ENCODE assay signal across 13 cellular contexts in genomic region chr17:40515491-40516041, GRCh38. TPM values are rescaled to one million over a fixed set of nuclear protein-coding genes. Genes with fewer than 3 reads are reported as not detected.
DNase-seq lines count a peak whose midpoint lies in the region; ATAC-seq and TF ChIP-seq lines count a peak whose summit lies in the region.
"Had no signal": no experiment of that assay in that cellular context is flagged by ENCODE, and none has a peak within 500 bp of the region (broad histone marks: within the 10 kb centered on the region; RNA-seq: fewer than 3 reads in every experiment).

No MANE protein-coding gene starts in this region.

- peaks cover 2% of the 10 kb centered on the region for H3K27me3 Mint-ChIP-seq in activated naive CD8-positive, alpha-beta T cell treated with anti-CD3 and anti-CD28 coated beads, Interleukin-2, amount 10 ng/mL, durations not matched to agents 7 days and 5 days

- H3K9me3 Mint-ChIP-seq in activated naive CD8-positive, alpha-beta T cell treated with anti-CD3 and anti-CD28 coated beads, Interleukin-2, amount 10 ng/mL, durations not matched to agents 7 days and 5 days = peaks cover 3% of the 10 kb centered on the region

- peaks cover 21% of the 10 kb centered on the region for H3K36me3 Mint-ChIP-seq in activated naive CD8-positive, alpha-beta T cell treated with anti-CD3 and anti-CD28 coated beads, Interleukin-2, amount 10 ng/mL, durations not matched to agents 7 days and 5 days

- peak; percentile 37 for ATAC-seq in activated naive CD8-positive, alpha-beta T cell treated with anti-CD3 and anti-CD28 coated beads, Interleukin-2, amount 10 ng/mL, durations not matched to agents 7 days and 5 days (ENCODE audit: low read depth)
- ATAC-seq in HG03135 (IDR thresholded peaks at IDR 0.05; ENCODE audit: unreplicated experiment) = no peak
- no peak for ATAC-seq in GM21737 (IDR thresholded peaks at IDR 0.05; ENCODE audit: unreplicated experiment)
- ATAC-seq: GM12878, right cardiac atrium had no signal

- in situ Hi-C loops in GM13976 (cut with MboI; ENCODE audit: low sequenced_read_pairs, unreplicated experiment) = no loop called here

- DNase-seq in GM13976 (ENCODE audit: low spot score) (peak; percentile 22), T follicular helper cell (ENCODE audit: low read depth) (peak; percentile 21), nucleus accumbens (lab: John Stamatoyannopoulos, UW) (no peak), AG08395 (ENCODE audit: low spot score) (no peak)
- DNase-seq in activated naive CD8-positive, alpha-beta T cell treated with anti-CD3 and anti-CD28 coated beads, Interleukin-2, amount 10 ng/mL, durations not matched to agents 7 days and 5 days = no peak
- peak; percentile 43 to 55 for DNase-seq in stimulated activated CD4-positive, alpha-beta T cell treated with anti-CD3 and anti-CD28 coated beads, Interleukin-2, amount 100 ng/mL, for 24 hours
- DNase-seq: NCI-H446 treated with DMSO at 0.1 percent for 48 hours, SJCRH30 had no signal

- no peak for TF ChIP-seq CTCF in GM13976 (IDR thresholded peaks at IDR 0.05; ENCODE audit: borderline replicate concordance, control extremely low read depth, extremely low read depth, insufficient read depth, missing control alignments)

- peaks cover 53% of the 10 kb centered on the region for H3K4me1 Mint-ChIP-seq in activated naive CD8-positive, alpha-beta T cell treated with anti-CD3 and anti-CD28 coated beads, Interleukin-2, amount 10 ng/mL, durations not matched to agents 7 days and 5 days

- peak overlapping the region; percentile 91 for H3K27ac Mint-ChIP-seq in activated naive CD8-positive, alpha-beta T cell treated with anti-CD3 and anti-CD28 coated beads, Interleukin-2, amount 10 ng/mL, durations not matched to agents 7 days and 5 days

- peak overlapping the region; percentile 78 for H3K4me3 Mint-ChIP-seq in activated naive CD8-positive, alpha-beta T cell treated with anti-CD3 and anti-CD28 coated beads, Interleukin-2, amount 10 ng/mL, durations not matched to agents 7 days and 5 days

- POLR2A ChIA-PET in activated naive CD8-positive, alpha-beta T cell treated with anti-CD3 and anti-CD28 coated beads, Interleukin-2, amount 10 ng/mL, durations not matched to agents 7 days and 5 days (lab: Charles Lee) = interaction anchor here (3.0 to 3.1 kb wide), 2 partner anchors 25 to 47 kb away, joined by 20 to 23 read pairs; no protein-coding TSS in a partner anchor

RNA-seq across cellular contexts. Expression of gene TNS4, which starts 14.1 kb away (rescaled TPM):
- 1 to 10 TPM; 9.0 to 9.7 TPM for total RNA-seq in activated naive CD8-positive, alpha-beta T cell treated with anti-CD3 and anti-CD28 coated beads, Interleukin-2, amount 10 ng/mL, durations not matched to agents 7 days and 5 days
- total RNA-seq: M059J, SJCRH30 had no signal

RNA-seq across cellular contexts. Expression of gene CCR7, which starts 49.7 kb away (rescaled TPM):
- total RNA-seq in activated naive CD8-positive, alpha-beta T cell treated with anti-CD3 and anti-CD28 coated beads, Interleukin-2, amount 10 ng/mL, durations not matched to agents 7 days and 5 days = 100 to 1,000 TPM; 231 to 238 TPM
- total RNA-seq: M059J, SJCRH30 had no signal

Comparison
In these comparisons a context has a peak if more than half of its experiments do, and no peak if none do; other contexts are left out.
1. DNase-seq: peak in GM13976 (single experiment), T follicular helper cell (single experiment) and stimulated activated CD4-positive, alpha-beta T cell treated with anti-CD3 and anti-CD28 coated beads, Interleukin-2, amount 100 ng/mL, for 24 hours (2 of 2); none in activated naive CD8-positive, alpha-beta T cell treated with anti-CD3 and anti-CD28 coated beads, Interleukin-2, amount 10 ng/mL, durations not matched to agents 7 days and 5 days (single experiment), nucleus accumbens (0 of 56) and AG08395 (single experiment).